In genomic region chr20:537983-538382, GRCh38 we compare ENCODE assay signal across 19 cellular contexts. TPM values are rescaled to one million over a fixed set of nuclear protein-coding genes. Genes with fewer than 3 reads are reported as not detected.
DNase-seq lines count a peak whose midpoint lies in the region; ATAC-seq and TF ChIP-seq lines count a peak whose summit lies in the region.
"Had no signal": no experiment of that assay in that cellular context is flagged by ENCODE, and none has a peak within 500 bp of the region (broad histone marks: within the 10 kb centered on the region; RNA-seq: fewer than 3 reads in every experiment).

No MANE protein-coding gene starts in this region.

- peaks cover 100% of the 10 kb centered on the region for H3K79me2 ChIP-seq in DND-41 (ENCODE audit: insufficient read depth, low read length)

- peaks cover 43% of the 10 kb centered on the region for H3K36me3 Mint-ChIP-seq in CD4-positive, alpha-beta T cell (ENCODE audit: low read depth)
- H3K36me3 Mint-ChIP-seq in activated B cell treated with CpG ODN at 0.5 μM for 24 hours (ENCODE audit: low read depth) (peaks cover 22% of the 10 kb centered on the region), immature natural killer cell (no peaks in the 10 kb centered on the region)

- no peaks in the 10 kb centered on the region for H3K27me3 ChIP-seq in CD4-positive, alpha-beta T cell (ENCODE audit: control insufficient read depth, insufficient read depth, low read length)
- no peaks in the 10 kb centered on the region for H3K27me3 ChIP-seq in DND-41 (ENCODE audit: insufficient read depth, low read length, poor library complexity)

- peaks cover 90% of the 10 kb centered on the region for H4K20me1 ChIP-seq in DND-41 (ENCODE audit: insufficient read depth, low read length)

- peaks cover 7% of the 10 kb centered on the region for H3K9me3 ChIP-seq in CD4-positive, alpha-beta T cell (ENCODE audit: control insufficient read depth, low read length)
- H3K9me3 ChIP-seq in DND-41 (ENCODE audit: insufficient read depth, low read length, severe bottlenecking): no peaks in the 10 kb centered on the region

- POLR2A ChIA-PET in CD4-positive, alpha-beta T cell (lab: Charles Lee): no interaction called here
- POLR2A ChIA-PET in activated B cell treated with CpG ODN at 0.5 μM for 24 hours (lab: Charles Lee): no interaction called here

- no peaks in the 10 kb centered on the region for H3K27me3 Mint-ChIP-seq in CD4-positive, alpha-beta T cell
- H3K27me3 Mint-ChIP-seq in activated B cell treated with CpG ODN at 0.5 μM for 24 hours (no peaks in the 10 kb centered on the region), immature natural killer cell (ENCODE audit: low read depth in 3 of 3) (peaks cover 0 to 1% (median 0%) of the 10 kb centered on the region in 3 donors)

- peak overlapping the region; percentile 16 for H3K27ac Mint-ChIP-seq in CD4-positive, alpha-beta T cell
- H3K27ac Mint-ChIP-seq in activated B cell treated with CpG ODN at 0.5 μM for 24 hours: peak overlapping the region; percentile 68
- peak overlapping the region in 4 of 6 donors; percentile 3 to 67 (median 36) for H3K27ac Mint-ChIP-seq in immature natural killer cell

- peaks cover 92% of the 10 kb centered on the region for H3K4me1 Mint-ChIP-seq in CD4-positive, alpha-beta T cell (ENCODE audit: low read depth)
- H3K4me1 Mint-ChIP-seq in activated B cell treated with CpG ODN at 0.5 μM for 24 hours (peaks cover 95% of the 10 kb centered on the region), immature natural killer cell (peaks cover 82 to 100% of the 10 kb centered on the region in 2 donors)

- no peak for ATAC-seq in CD4-positive, alpha-beta T cell (ENCODE audit: poor library complexity)
- ATAC-seq in DND-41 (ENCODE audit: insufficient read depth, low read depth): no peak
- no peak for ATAC-seq in activated B cell treated with CpG ODN at 0.5 μM for 24 hours (ENCODE audit: low read depth)
- no peak for ATAC-seq in HG02884 (IDR thresholded peaks at IDR 0.05; ENCODE audit: unreplicated experiment)

- H3K9ac ChIP-seq in DND-41 (ENCODE audit: low read depth, low read length): no peak overlapping the region

- DNase-seq in CD4-positive, alpha-beta T cell: no peak
- DNase-seq in DND-41 (no peak), activated B cell treated with CpG ODN at 0.5 μM for 24 hours (no peak), immature natural killer cell (no peak), NCI-H1092 (lab: John Stamatoyannopoulos, UW) (no peak), NCI-H748 treated with DMSO at 0.1 percent for 48 hours (lab: John Stamatoyannopoulos, UW) (no peak), NK-92 (lab: John Stamatoyannopoulos, UW; ENCODE audit: unreplicated experiment) (no peak)
- DNase-seq: Calu3, DMS53, HCEC 1CT, NCI-H1417, NCI-H187 treated with DMSO at 0.1 percent for 48 hours, NCI-H446, NCI-H69, OCI-M1, RPMI8226, SIG-M5 had no signal

- intact Hi-C loops in CD4-positive, alpha-beta T cell (cut with DNase I, micrococcal nuclease): no loop called here
- intact Hi-C loops in activated B cell treated with CpG ODN at 0.5 μM for 24 hours (cut with micrococcal nuclease): loop anchor here (5.0 kb wide), 1 partner anchor 41 kb away; no protein-coding TSS in a partner anchor

- H3K9me3 Mint-ChIP-seq in CD4-positive, alpha-beta T cell: no peaks in the 10 kb centered on the region
- peaks cover 2% of the 10 kb centered on the region for H3K9me3 Mint-ChIP-seq in activated B cell treated with CpG ODN at 0.5 μM for 24 hours
- H3K9me3 Mint-ChIP-seq in immature natural killer cell: no peaks in the 10 kb centered on the region
- H3K9me3 Mint-ChIP-seq: IgD-negative memory B cell had no signal

- H3K4me2 ChIP-seq in DND-41 (ENCODE audit: insufficient read depth, low read length): peak overlapping the region; percentile 71; the same call in 1 of the 2 replicates

- no peak overlapping the region for H3K4me3 Mint-ChIP-seq in CD4-positive, alpha-beta T cell
- no peak overlapping the region for H3K4me3 Mint-ChIP-seq in activated B cell treated with CpG ODN at 0.5 μM for 24 hours
- H3K4me3 Mint-ChIP-seq in immature natural killer cell: peak overlapping the region in 2 of 5 donors; percentile 2 to 24

- CTCF ChIA-PET in CD4-positive, alpha-beta T cell (lab: Charles Lee): no interaction called here
- CTCF ChIA-PET in activated B cell treated with CpG ODN at 0.5 μM for 24 hours (lab: Charles Lee): no interaction called here

- H3K36me3 ChIP-seq in DND-41 (ENCODE audit: insufficient read depth, low read length): peaks cover 29% of the 10 kb centered on the region

- no peak for TF ChIP-seq CTCF in CD4-positive, alpha-beta T cell (IDR thresholded peaks at IDR 0.05)
- TF ChIP-seq CTCF in DND-41 (IDR thresholded peaks at IDR 0.05; ENCODE audit: borderline replicate concordance, extremely low read depth, low read length, poor library complexity, severe bottlenecking) (no peak), activated B cell treated with CpG ODN at 0.5 μM for 24 hours (IDR thresholded peaks at IDR 0.05) (no peak)

- H3K4me3 ChIP-seq in DND-41 (ENCODE audit: low read depth in 1 of 2, low read length in 2 of 2): no peak overlapping the region

- H3K4me1 ChIP-seq in DND-41 (ENCODE audit: insufficient read depth, low read length): peaks cover 46% of the 10 kb centered on the region

- no peak overlapping the region for H3K27ac ChIP-seq in CD4-positive, alpha-beta T cell (ENCODE audit: low read depth, low read length)
- no peak overlapping the region for H3K27ac ChIP-seq in DND-41 (ENCODE audit: low read length)

- H2AFZ ChIP-seq in DND-41 (ENCODE audit: low read depth, low read length): no peak overlapping the region

RNA-seq across cellular contexts. Expression of gene CSNK2A1, which starts 5.6 kb away (rescaled TPM):
- total RNA-seq in CD4-positive, alpha-beta T cell: 10 to 100 TPM; 55.5 to 56.9 TPM
- 130 and 140 TPM in 2 replicates for total RNA-seq in activated B cell treated with CpG ODN at 0.5 μM for 24 hours
- polyA plus RNA-seq in immature natural killer cell: 10 to 100 TPM; 39.9 to 65.9 (median 60.1) TPM

Comparison
In these comparisons a context has a peak if more than half of its experiments do, and no peak if none do; other contexts are left out.
1. H3K27ac Mint-ChIP-seq: peak in every context shown above with its lines; median percentile 68 in activated B cell treated with CpG ODN at 0.5 μM for 24 hours; 36 in immature natural killer cell; 16 in CD4-positive, alpha-beta T cell.